ENCODE assay signal across 8 cellular contexts in genomic region chr2:86439879-86440630, GRCh38. TPM values are rescaled to one million over a fixed set of nuclear protein-coding genes. Genes with fewer than 3 reads are reported as not detected.
DNase-seq lines count a peak whose midpoint lies in the region; ATAC-seq and TF ChIP-seq lines count a peak whose summit lies in the region.

No MANE protein-coding gene starts in this region.

- WGBS in stomach, 5 donors: 89 to 95% (median 91%) methylated on average over 3 of the region's 3 CpGs

- H3K27me3 ChIP-seq in iPS-20b (ENCODE audit: insufficient read depth, low read length): no peaks in the 10 kb centered on the region; the same call in 1 of the 2 replicates
- no peaks in the 10 kb centered on the region for H3K27me3 ChIP-seq in stomach

- TF ChIP-seq EP300 in stomach (IDR thresholded peaks at IDR 0.05): no peak

- no peak overlapping the region for H3K27ac ChIP-seq in iPS-20b (ENCODE audit: low read length)
- H3K27ac ChIP-seq in stomach: peak overlapping the region in 4 of 5 donors; percentile 92 to 100 (median 95)

- CTCF ChIA-PET in activated CD4-positive, alpha-beta memory T cell treated with anti-CD3 and anti-CD28 coated beads for 36 hours (lab: Charles Lee): interaction anchor here (2.0 kb wide), 1 partner anchor 219 kb away, joined by 5 read pairs; no protein-coding TSS in a partner anchor

- H3K4me1 ChIP-seq in iPS-20b (ENCODE audit: insufficient read depth, low read length) (peaks cover 3% of the 10 kb centered on the region; the same call in 1 of the 2 replicates), stomach (peaks cover 23 to 27% (median 25%) of the 10 kb centered on the region in 4 donors)

- peaks cover 30% of the 10 kb centered on the region for H3K4me1 Mint-ChIP-seq in activated CD4-positive, alpha-beta memory T cell treated with anti-CD3 and anti-CD28 coated beads for 36 hours (ENCODE audit: low read depth)

- H3K9me3 ChIP-seq in iPS-20b (ENCODE audit: insufficient read depth, low read depth, low read length) (peaks cover 30% of the 10 kb centered on the region), stomach (peaks cover 6 to 28% (median 20%) of the 10 kb centered on the region in 4 donors)

- DNase-seq in NCI-H2227 (lab: John Stamatoyannopoulos, UW; ENCODE audit: unreplicated experiment) (peak; percentile 33), NCI-H2227 treated with DMSO at 0.1 percent for 48 hours (lab: John Stamatoyannopoulos, UW) (no peak), stomach (no peak), retina (no peak)
- no peak for DNase-seq in activated CD4-positive, alpha-beta memory T cell treated with anti-CD3 and anti-CD28 coated beads for 36 hours

- H3K9ac ChIP-seq in iPS-20b (ENCODE audit: low read depth, low read length): no peak overlapping the region

- H3K36me3 ChIP-seq in iPS-20b (ENCODE audit: insufficient read depth, low read depth, low read length): peaks cover 13% of the 10 kb centered on the region; the same call in 1 of the 2 replicates
- H3K36me3 ChIP-seq in stomach: peaks cover 0 to 7% (median 0%) of the 10 kb centered on the region in 4 donors

- POLR2A ChIA-PET in activated CD4-positive, alpha-beta memory T cell treated with anti-CD3 and anti-CD28 coated beads for 36 hours (lab: Charles Lee): interaction anchor here (0.7 to 3.0 kb wide), 7 partner anchors 16 to 245 kb away, joined by 4 to 21 read pairs (median 7); partner anchors contain the start of genes CHMP3 and IMMT

- ATAC-seq in HG02571 (IDR thresholded peaks at IDR 0.05; ENCODE audit: unreplicated experiment): no peak
- no peak for ATAC-seq in HG02970 (IDR thresholded peaks at IDR 0.05; ENCODE audit: low FRiP score, unreplicated experiment)

- H3K36me3 Mint-ChIP-seq in activated CD4-positive, alpha-beta memory T cell treated with anti-CD3 and anti-CD28 coated beads for 36 hours: peaks cover 37% of the 10 kb centered on the region

- TF ChIP-seq CTCF in stomach (IDR thresholded peaks at IDR 0.05): no peak

- no peak for TF ChIP-seq POLR2A in stomach (IDR thresholded peaks at IDR 0.05)

- H3K4me3 ChIP-seq in iPS-20b (ENCODE audit: low read length) (peak overlapping the region; percentile 28), stomach (peak overlapping the region; percentile 75 to 84 (median 80))

- intact Hi-C loops in activated CD4-positive, alpha-beta memory T cell treated with anti-CD3 and anti-CD28 coated beads for 36 hours (cut with micrococcal nuclease): loop anchor here (2.0 to 10.0 kb wide), 5 partner anchors 29 to 825 kb away; partner anchors contain the start of genes C2orf68, POLR1A, PTCD3 and USP39
- intact Hi-C loops in stomach (cut with DNase I; ENCODE audit: low total_unique reads): no loop called here

- H3K27ac Mint-ChIP-seq in activated CD4-positive, alpha-beta memory T cell treated with anti-CD3 and anti-CD28 coated beads for 36 hours: peak overlapping the region; percentile 100

- peaks cover 23% of the 10 kb centered on the region for H3K9me3 Mint-ChIP-seq in activated CD4-positive, alpha-beta memory T cell treated with anti-CD3 and anti-CD28 coated beads for 36 hours

- peak overlapping the region; percentile 90 for H3K4me3 Mint-ChIP-seq in activated CD4-positive, alpha-beta memory T cell treated with anti-CD3 and anti-CD28 coated beads for 36 hours

- H3K27me3 Mint-ChIP-seq in activated CD4-positive, alpha-beta memory T cell treated with anti-CD3 and anti-CD28 coated beads for 36 hours: no peaks in the 10 kb centered on the region

RNA-seq across cellular contexts. Expression of gene KDM3A, which starts 1.1 kb away (rescaled TPM):
- 10 to 100 TPM; 55.6 to 64.9 TPM for total RNA-seq in activated CD4-positive, alpha-beta memory T cell treated with anti-CD3 and anti-CD28 coated beads for 36 hours
- total RNA-seq in stomach: 100 to 1,000 TPM in 1 of 5 donors, 10 to 100 TPM in 4; 27.5 to 101 (median 92.8) TPM
- 10 to 100 TPM; 10.4 to 20.0 (median 13.6) TPM for polyA plus RNA-seq in stomach
